8 cellular contexts compared by ENCODE assay signal in the genomic region with DNA sequence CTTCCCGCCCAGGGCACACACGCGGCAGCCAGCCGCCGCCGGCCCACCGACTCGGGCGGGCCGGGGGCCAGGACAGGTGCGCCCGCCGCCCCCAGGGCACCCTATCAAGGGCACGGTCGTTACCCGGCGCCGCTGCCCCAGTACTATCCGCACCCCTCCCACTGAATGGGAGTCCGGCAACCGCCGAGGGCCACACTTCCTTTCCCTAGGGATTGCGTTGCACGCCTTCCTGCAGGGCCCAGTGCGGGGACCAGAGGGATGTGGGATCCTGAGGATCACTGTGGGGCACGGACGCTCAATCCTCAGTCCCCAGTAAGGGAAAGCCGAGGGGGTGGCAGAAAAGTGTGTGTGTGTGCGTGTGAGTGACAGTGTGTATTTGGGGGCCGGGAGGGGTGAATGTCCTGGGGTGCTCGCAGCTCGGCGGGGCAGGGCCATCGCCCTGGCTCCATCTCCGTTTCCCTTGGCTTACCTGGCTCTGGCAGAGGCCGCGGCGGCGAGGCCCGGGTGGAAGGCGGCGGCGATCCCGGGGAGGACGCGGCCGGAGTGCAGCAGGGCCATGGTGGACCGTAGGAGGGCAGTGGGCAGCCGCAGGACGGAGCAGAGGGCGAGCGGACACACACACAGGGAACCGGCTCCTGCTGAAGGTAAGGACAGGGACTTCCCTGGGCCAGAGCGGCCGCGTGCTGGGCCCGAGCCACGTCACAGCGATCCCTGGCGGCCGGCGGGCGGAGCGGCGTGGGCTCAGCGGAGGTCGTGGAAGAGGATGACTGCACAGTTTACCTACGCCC. TPM values are rescaled to one million over a fixed set of nuclear protein-coding genes. Genes with fewer than 3 reads are reported as not detected.
A peak's percentile ranks its signal among the peaks of the same experiment; 100 is the strongest.
DNase-seq lines count a peak whose midpoint lies in the region; TF ChIP-seq lines count a peak whose summit lies in the region.

TSS of gene GOT2 (minus strand) at position 646 of the 788 bp plus-strand sequence. CDS start at position 558, 88 bp downstream.

- peaks cover 5% of the 10 kb centered on the region for H3K79me1 ChIP-seq in neuronal stem cell (ENCODE audit: low read depth, low read length)

- peak within 1 kb of the TSS; percentile 98 for H3K9ac ChIP-seq in neuronal stem cell (ENCODE audit: low read depth, low read length, poor library complexity)

- peak within 1 kb of the TSS; percentile 74 to 99 for H3K4me3 ChIP-seq in neuronal stem cell (ENCODE audit: low read length in 2 of 2)

- H3K9me3 ChIP-seq in neuronal stem cell (replicated peaks in 1 of 2; ENCODE audit: control insufficient read depth in 2 of 2, insufficient read depth in 1 of 2, low read depth in 1 of 2, low read length in 2 of 2): no peaks in the 10 kb centered on the region

- H2BK15ac ChIP-seq in neuronal stem cell (ENCODE audit: low read length): no peak within 1 kb of the TSS

- DNase-seq in ELR (ENCODE audit: low read depth): peak; percentile 88
- peak; percentile 40 for DNase-seq in GOT3 (lab: John Stamatoyannopoulos, UW)
- peak; percentile 70 for DNase-seq in activated gamma-delta T cell treated with Interleukin-2 at 50 U/mL for 16 hours
- DNase-seq in foreskin melanocyte: peak; percentile 75
- DNase-seq in neuronal stem cell (ENCODE audit: low spot score): peak; percentile 76

- no CpG with 5 or more reads among the region's 68 CpGs for WGBS in neuronal stem cell (ENCODE audit: extremely low coverage in 2 of 2, insufficient read length in 2 of 2, insufficient replicate concordance in 1 of 2), 2 donors

- peak within 1 kb of the TSS; percentile 96 for H3K23ac ChIP-seq in neuronal stem cell (ENCODE audit: low read depth, low read length, poor library complexity)

- peak; percentile 91 for TF ChIP-seq POLR2A in Raji (IDR thresholded peaks at IDR 0.05; ENCODE audit: insufficient read depth, low read depth, low read length)

- peaks cover 0 to 21% of the 10 kb centered on the region in 2 donors for H3K36me3 ChIP-seq in neuronal stem cell (replicated peaks in 1 of 2; ENCODE audit: control insufficient read depth in 2 of 2, insufficient read depth in 2 of 2, low read length in 2 of 2)

- H3K4ac ChIP-seq in neuronal stem cell (ENCODE audit: low read length): no peak within 1 kb of the TSS

- no peak within 1 kb of the TSS for H4K91ac ChIP-seq in neuronal stem cell (ENCODE audit: low read depth, low read length, poor library complexity)

- H2AFZ ChIP-seq in neuronal stem cell (ENCODE audit: low read length): peak within 1 kb of the TSS; percentile 95

- H3K4me1 ChIP-seq in neuronal stem cell (ENCODE audit: control insufficient read depth in 2 of 2, insufficient read depth in 1 of 2, low read depth in 1 of 2, low read length in 2 of 2): peaks cover 5 to 9% of the 10 kb centered on the region in 2 donors

- peak within 1 kb of the TSS; percentile 53 for H3K27ac ChIP-seq in neuronal stem cell (replicated peaks; ENCODE audit: low read length)

- TF ChIP-seq CTCF in LNCAP (IDR thresholded peaks at IDR 0.05) (peak; percentile 97), subcutaneous adipose tissue (IDR thresholded peaks at IDR 0.05; ENCODE audit: low read depth) (no peak)

- peaks cover 0 to 4% (median 0%) of the 10 kb centered on the region in 3 experiments for H3K27me3 ChIP-seq in neuronal stem cell (ENCODE audit: control insufficient read depth in 3 of 3, insufficient read depth in 3 of 3, low read depth in 1 of 3, low read length in 3 of 3)

- H2BK12ac ChIP-seq in neuronal stem cell (ENCODE audit: low read length): no peak within 1 kb of the TSS

- peak within 1 kb of the TSS; percentile 74 for H4K8ac ChIP-seq in neuronal stem cell (ENCODE audit: low read depth, low read length)

- H3K18ac ChIP-seq in neuronal stem cell (ENCODE audit: low read length): peak within 1 kb of the TSS; percentile 98

- peak within 1 kb of the TSS; percentile 72 for H2AK5ac ChIP-seq in neuronal stem cell (ENCODE audit: low read depth, low read length)

- H2BK5ac ChIP-seq in neuronal stem cell (ENCODE audit: low read length): peak within 1 kb of the TSS; percentile 35

- H3K14ac ChIP-seq in neuronal stem cell (ENCODE audit: low read length): peak within 1 kb of the TSS; percentile 100

- peak within 1 kb of the TSS; percentile 66 for H3K4me2 ChIP-seq in neuronal stem cell (ENCODE audit: insufficient read depth, low read length, poor library complexity, severe bottlenecking)

- no peak within 1 kb of the TSS for H2BK120ac ChIP-seq in neuronal stem cell (ENCODE audit: low read depth, low read length)

RNA-seq across cellular contexts. Expression of gene GOT2, which starts in this region (rescaled TPM):
- polyA plus RNA-seq in neuronal stem cell (2013, experiment 1 of 2): 86.7 TPM
- 87.0 TPM for polyA plus RNA-seq in neuronal stem cell (2013, experiment 2 of 2)
- 10 to 100 TPM; 16.8 to 22.9 (median 19.1) TPM for total RNA-seq in subcutaneous adipose tissue

Comparison
In these comparisons a context has a peak if more than half of its experiments do, and no peak if none do; other contexts are left out.
1. Peak in every context shown above with its lines: DNase-seq, H3K4me3 ChIP-seq and H3K27ac ChIP-seq.